ENCODE assay signal across 23 cellular contexts in the genomic region with DNA sequence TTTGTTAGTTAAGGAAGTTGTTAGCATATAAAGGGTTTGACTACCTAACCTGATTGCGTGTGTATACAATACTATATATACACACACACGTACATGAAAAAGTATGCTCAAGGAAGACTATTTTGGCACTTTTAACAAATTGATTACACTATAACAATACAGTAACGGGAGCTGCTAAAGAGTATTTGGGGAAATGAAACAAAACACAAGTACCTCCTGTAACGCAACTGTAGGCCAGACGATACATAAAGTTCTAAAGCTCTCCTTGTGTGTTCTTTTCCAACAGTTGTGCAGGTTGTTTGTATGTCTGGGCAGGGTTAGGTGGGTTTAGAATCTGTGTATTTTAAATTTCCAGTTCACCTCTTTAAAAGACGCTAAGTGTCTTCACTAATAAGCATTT.
A peak's percentile ranks its signal among the peaks of the same experiment; 100 is the strongest.
DNase-seq lines count a peak whose midpoint lies in the region; ATAC-seq and TF ChIP-seq lines count a peak whose summit lies in the region.
"Had no signal": no experiment of that assay in that cellular context is flagged by ENCODE, and none has a peak within 500 bp of the region (broad histone marks: within the 10 kb centered on the region; RNA-seq: fewer than 3 reads in every experiment).

No MANE protein-coding gene starts in this region.

- H3K36me3 Mint-ChIP-seq in activated B cell treated with CpG ODN at 0.5 μM for 24 hours (ENCODE audit: low read depth) = peaks cover 23% of the 10 kb centered on the region
- H3K36me3 Mint-ChIP-seq: activated naive CD4-positive, alpha-beta T cell treated with anti-CD3 and anti-CD28 coated beads, Interleukin-2, amount 50 U/mL, for 72 hours; naive thymus-derived CD4-positive, alpha-beta T cell had no signal

- POLR2A ChIA-PET in activated B cell treated with CpG ODN at 0.5 μM for 24 hours (lab: Charles Lee) = interaction anchor here (0.8 to 1.3 kb wide), 4 partner anchors 11 to 98 kb away, joined by 3 to 7 read pairs (median 6); no protein-coding TSS in a partner anchor

- no peaks in the 10 kb centered on the region for H3K9me3 Mint-ChIP-seq in activated B cell treated with CpG ODN at 0.5 μM for 24 hours
- H3K9me3 Mint-ChIP-seq: activated CD4-positive, alpha-beta memory T cell treated with anti-CD3 and anti-CD28 coated beads, Interleukin-2, amount 10 ng/mL, durations not matched to agents 7 days and 5 days; activated naive CD4-positive, alpha-beta T cell treated with anti-CD3 and anti-CD28 coated beads, Interleukin-2, amount 50 U/mL, for 72 hours; activated T-cell treated with anti-CD3 and anti-CD28 coated beads, Interleukin-2, amount 50 U/mL, for 4 hours; GM23338 had no signal

- ATAC-seq in GM18858 (IDR thresholded peaks at IDR 0.05; ENCODE audit: unreplicated experiment) (peak; percentile 75), GM21786 (IDR thresholded peaks at IDR 0.05; ENCODE audit: unreplicated experiment) (peak; percentile 56), HG03432 (IDR thresholded peaks at IDR 0.05; ENCODE audit: unreplicated experiment) (peak; percentile 66), activated B cell treated with CpG ODN at 0.5 μM for 24 hours (ENCODE audit: low read depth) (peak; percentile 58), GM21825 (IDR thresholded peaks at IDR 0.05; ENCODE audit: unreplicated experiment) (no peak)
- ATAC-seq: activated naive CD4-positive, alpha-beta T cell treated with anti-CD3 and anti-CD28 coated beads, Interleukin-2, amount 50 U/mL, for 72 hours; activated T-cell treated with anti-CD3 and anti-CD28 coated beads, Interleukin-2, amount 50 U/mL, for 4 hours; GM23338; heart right ventricle; naive thymus-derived CD4-positive, alpha-beta T cell; T-helper 17 cell had no signal

- intact Hi-C loops in activated B cell treated with CpG ODN at 0.5 μM for 24 hours (cut with micrococcal nuclease) = loop anchor here (1.0 to 2.0 kb wide), 2 partner anchors 8 to 22 kb away; no protein-coding TSS in a partner anchor
- intact Hi-C loops in posterior cingulate gyrus (cut with DNase I) = no loop called here

- no peak for TF ChIP-seq CTCF in activated B cell treated with CpG ODN at 0.5 μM for 24 hours (IDR thresholded peaks at IDR 0.05)

- DNase-seq in activated B cell treated with CpG ODN at 0.5 μM for 24 hours (no peak), posterior cingulate gyrus (no peak), HuH-7 (ENCODE audit: low spot score) (no peak), D341Med (ENCODE audit: low spot score) (no peak)
- DNase-seq: activated CD4-positive, alpha-beta memory T cell treated with anti-CD3 and anti-CD28 coated beads, Interleukin-2, amount 10 ng/mL, durations not matched to agents 7 days and 5 days; activated T-cell treated with anti-CD3 and anti-CD28 coated beads, Interleukin-2, amount 50 U/mL, for 4 hours; heart right ventricle; mammary epithelial cell; naive thymus-derived CD4-positive, alpha-beta T cell; NCI-H187 treated with DMSO at 0.1 percent for 48 hours; NCI-H446 treated with DMSO at 0.1 percent for 48 hours; SHP77 treated with DMSO at 0.1 percent for 48 hours; sigmoid colon; stomach; T-helper 17 cell; upper lobe of left lung; WERI-Rb-1 had no signal

- H3K27me3 Mint-ChIP-seq in activated B cell treated with CpG ODN at 0.5 μM for 24 hours = no peaks in the 10 kb centered on the region

- H3K4me3 Mint-ChIP-seq in activated B cell treated with CpG ODN at 0.5 μM for 24 hours = peak overlapping the region; percentile 53
- H3K4me3 Mint-ChIP-seq: activated CD4-positive, alpha-beta memory T cell treated with anti-CD3 and anti-CD28 coated beads, Interleukin-2, amount 10 ng/mL, durations not matched to agents 7 days and 5 days; activated T-cell treated with anti-CD3 and anti-CD28 coated beads, Interleukin-2, amount 50 U/mL, for 4 hours; GM23338; naive thymus-derived CD4-positive, alpha-beta T cell; T-helper 17 cell had no signal

- CTCF ChIA-PET in activated B cell treated with CpG ODN at 0.5 μM for 24 hours (lab: Charles Lee) = interaction anchor here (1.8 to 2.6 kb wide), 2 partner anchors 13 to 43 kb away, joined by 7 to 10 read pairs; no protein-coding TSS in a partner anchor

- peak overlapping the region; percentile 75 for H3K27ac Mint-ChIP-seq in activated B cell treated with CpG ODN at 0.5 μM for 24 hours
- H3K27ac Mint-ChIP-seq: activated CD4-positive, alpha-beta memory T cell treated with anti-CD3 and anti-CD28 coated beads, Interleukin-2, amount 10 ng/mL, durations not matched to agents 7 days and 5 days; activated naive CD4-positive, alpha-beta T cell treated with anti-CD3 and anti-CD28 coated beads, Interleukin-2, amount 50 U/mL, for 72 hours; GM23338; naive thymus-derived CD4-positive, alpha-beta T cell; T-helper 17 cell had no signal

- peaks cover 92% of the 10 kb centered on the region for H3K4me1 Mint-ChIP-seq in activated B cell treated with CpG ODN at 0.5 μM for 24 hours
- H3K4me1 Mint-ChIP-seq: activated CD4-positive, alpha-beta memory T cell treated with anti-CD3 and anti-CD28 coated beads, Interleukin-2, amount 10 ng/mL, durations not matched to agents 7 days and 5 days; GM23338; T-helper 17 cell had no signal
